17 cellular contexts compared by ENCODE assay signal in the genomic region with DNA sequence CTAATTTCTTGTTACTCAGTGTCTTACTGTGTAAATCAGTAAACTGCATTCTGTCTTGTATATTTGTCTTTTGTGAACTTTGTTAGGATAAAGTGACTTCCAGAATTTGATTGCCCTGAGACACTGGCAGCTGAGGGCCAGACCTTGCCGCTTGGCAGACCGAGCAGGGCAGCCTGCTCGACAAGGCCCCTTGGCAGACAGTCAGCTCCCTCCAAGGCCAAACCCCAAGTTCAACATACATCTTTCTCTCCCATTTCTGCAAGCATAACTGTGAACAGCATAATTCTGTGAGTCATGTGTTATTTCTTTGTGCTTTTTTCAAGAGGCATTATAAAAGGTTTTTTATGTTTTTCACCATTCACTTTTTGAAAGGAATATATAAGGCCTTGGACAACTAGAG. TPM values are rescaled to one million over a fixed set of nuclear protein-coding genes. Genes with fewer than 3 reads are reported as not detected.
A peak's percentile ranks its signal among the peaks of the same experiment; 100 is the strongest.
DNase-seq lines count a peak whose midpoint lies in the region; ATAC-seq, FAIRE-seq and TF ChIP-seq lines count a peak whose summit lies in the region.
"Had no signal": no experiment of that assay in that cellular context is flagged by ENCODE, and none has a peak within 500 bp of the region (broad histone marks: within the 10 kb centered on the region; RNA-seq: fewer than 3 reads in every experiment).

No MANE protein-coding gene starts in this region.

- H3K27me3 ChIP-seq in adrenal gland, result no peaks in the 10 kb centered on the region
- no peaks in the 10 kb centered on the region for H3K27me3 ChIP-seq in pancreas

- FAIRE-seq in pancreas (lab: Jason Lieb, UNC), result no peak
- FAIRE-seq: A204.1, G401.6 had no signal

- H3K36me3 Mint-ChIP-seq in stimulated activated memory B cell treated with anti-CD40 and anti-IgM and Interleukin-4, amounts not matched to agents 10 μg/mL and 1 μg/mL and 100 μg/mL, for 72 hours, result peaks cover 23% of the 10 kb centered on the region

- peak; percentile 8 for DNase-seq in AG08396 (ENCODE audit: low spot score)
- DNase-seq in adrenal gland, result peak; percentile 65 to 84 (median 76)
- peak; percentile 70 for DNase-seq in fibroblast of peridontal ligament (ENCODE audit: extremely low read depth)
- DNase-seq in pancreas, result peak; percentile 43 to 92 (median 82)
- DNase-seq: activated gamma-delta T cell treated with Interleukin-2 at 50 U/mL for 16 hours; CD8-positive, alpha-beta T cell; NCI-H146; NCI-H510A; psoas muscle; stimulated activated CD4-positive, alpha-beta T cell treated with anti-CD3 and anti-CD28 coated beads, Interleukin-4, amount 100 ng/mL, for 1 hour had no signal

- no peak for TF ChIP-seq POLR2A in adrenal gland (IDR thresholded peaks at IDR 0.05)

- H3K27ac Mint-ChIP-seq in stimulated activated memory B cell treated with anti-CD40 and anti-IgM and Interleukin-4, amounts not matched to agents 10 μg/mL and 1 μg/mL and 100 μg/mL, for 72 hours, result no peak overlapping the region
- H3K27ac Mint-ChIP-seq: CD8-positive, alpha-beta T cell had no signal

- H3K4me1 ChIP-seq in adrenal gland (replicated peaks in 1 of 2), result peaks cover 38 to 51% of the 10 kb centered on the region in 2 donors
- H3K4me1 ChIP-seq in pancreas, result peaks cover 14 to 59% (median 51%) of the 10 kb centered on the region in 3 donors

- no peak overlapping the region for H3K4me3 Mint-ChIP-seq in stimulated activated memory B cell treated with anti-CD40 and anti-IgM and Interleukin-4, amounts not matched to agents 10 μg/mL and 1 μg/mL and 100 μg/mL, for 72 hours
- H3K4me3 Mint-ChIP-seq: CD8-positive, alpha-beta T cell had no signal

- H3K4me3 ChIP-seq in adrenal gland (no peak overlapping the region), pancreas (no peak overlapping the region)
- H3K4me3 ChIP-seq: psoas muscle had no signal

- peaks cover 49% of the 10 kb centered on the region for H3K4me1 Mint-ChIP-seq in stimulated activated memory B cell treated with anti-CD40 and anti-IgM and Interleukin-4, amounts not matched to agents 10 μg/mL and 1 μg/mL and 100 μg/mL, for 72 hours

- intact Hi-C loops in adrenal gland (cut with DNase I) (loop anchor here in 1 of 2 donors (10.0 kb wide), 1 partner anchor 279 kb away; a partner anchor contains a TSS), pancreas (cut with DNase I) (no loop called here)

- WGBS in adrenal gland, 4 donors, result 34 to 44% (median 36%) methylated on average over 1 to 3 of the region's 3 CpGs
- 13 to 24% methylated on average over 3 of the region's 3 CpGs for WGBS in pancreas, 2 donors

- H3K9me3 ChIP-seq in adrenal gland (replicated peaks in 1 of 3), result no peaks in the 10 kb centered on the region
- no peaks in the 10 kb centered on the region for H3K9me3 ChIP-seq in pancreas
- H3K9me3 ChIP-seq: psoas muscle had no signal

- no peak for TF ChIP-seq CTCF in adrenal gland (IDR thresholded peaks at IDR 0.05)
- no peak for TF ChIP-seq CTCF in pancreas (IDR thresholded peaks at IDR 0.05)

- ATAC-seq in pancreas (peak; percentile 81 to 93 (median 88)), HG03280 (IDR thresholded peaks at IDR 0.05; ENCODE audit: unreplicated experiment) (no peak), GM21717 (IDR thresholded peaks at IDR 0.05; ENCODE audit: unreplicated experiment) (no peak), GM19395 (IDR thresholded peaks at IDR 0.05; ENCODE audit: unreplicated experiment) (no peak)
- no peak for ATAC-seq in stimulated activated memory B cell treated with anti-CD40 and anti-IgM and Interleukin-4, amounts not matched to agents 10 μg/mL and 1 μg/mL and 100 μg/mL, for 72 hours
- ATAC-seq: CD8-positive, alpha-beta T cell; psoas muscle; SK-N-SH treated with all-trans-retinoic acid at 6 μM for 48 hours had no signal

- H3K36me3 ChIP-seq in adrenal gland (replicated peaks in 1 of 2) (peaks cover 0 to 3% of the 10 kb centered on the region in 2 donors), pancreas (no peaks in the 10 kb centered on the region)

- H3K27ac ChIP-seq in adrenal gland (peak overlapping the region in 3 of 5 donors; percentile 46 to 68 (median 51)), pancreas (peak overlapping the region in 3 of 4 donors; percentile 16 to 71 (median 59))
- H3K27ac ChIP-seq: psoas muscle had no signal

- no peaks in the 10 kb centered on the region for H3K9me3 Mint-ChIP-seq in stimulated activated memory B cell treated with anti-CD40 and anti-IgM and Interleukin-4, amounts not matched to agents 10 μg/mL and 1 μg/mL and 100 μg/mL, for 72 hours
- H3K9me3 Mint-ChIP-seq: CD8-positive, alpha-beta T cell had no signal

- no peaks in the 10 kb centered on the region for H3K27me3 Mint-ChIP-seq in stimulated activated memory B cell treated with anti-CD40 and anti-IgM and Interleukin-4, amounts not matched to agents 10 μg/mL and 1 μg/mL and 100 μg/mL, for 72 hours

RNA-seq across cellular contexts. Expression of a gene that starts 39.2 kb away (rescaled TPM):
- total RNA-seq in adrenal gland (1 to 10 TPM in 4 of 8 donors, under 1 TPM in 4; 0.40 to 2.5 (median 1.2) TPM), pancreas (1 to 10 TPM in 5 of 6 donors, under 1 TPM in 1; 0.94 to 9.5 (median 3.4) TPM)
- polyA plus RNA-seq in adrenal gland (1 to 10 TPM in 1 of 3 donors, under 1 TPM in 2; 0.40 to 1.7 (median 0.51) TPM), pancreas (1 to 10 TPM in 1 of 2 donors, under 1 TPM in 1; 0.61 to 2.0 TPM)
- total RNA-seq: CD8-positive, alpha-beta T cell had no signal

RNA-seq across cellular contexts. Expression of a gene that starts 49.4 kb away (rescaled TPM):
- total RNA-seq in adrenal gland, result 100 to 1,000 TPM in 1 of 8 donors, 10 to 100 TPM in 7; 12.5 to 298 (median 31.1) TPM
- polyA plus RNA-seq in adrenal gland, result 10 to 100 TPM; 10.2 to 15.4 (median 10.9) TPM
- total RNA-seq in pancreas, result 10 to 100 TPM in 5 of 6 donors, 1 to 10 TPM in 1; 8.4 to 49.9 (median 12.4) TPM
- 1 to 10 TPM; 6.3 to 9.7 TPM for polyA plus RNA-seq in pancreas

Comparison
In these comparisons a context has a peak if more than half of its experiments do, and no peak if none do; other contexts are left out.
1. DNase-seq: peak in every context shown above with its lines; median percentile 82 in pancreas; 76 in adrenal gland; 70 in fibroblast of peridontal ligament; 8 in AG08396.
2. ATAC-seq: peak in pancreas (4 of 4); none in HG03280 (single experiment), GM21717 (single experiment), stimulated activated memory B cell treated with anti-CD40 and anti-IgM and Interleukin-4, amounts not matched to agents 10 μg/mL and 1 μg/mL and 100 μg/mL, for 72 hours (single experiment) and GM19395 (single experiment).